Comparison of ENCODE assay signal across 1 cellular context in the genomic region with DNA sequence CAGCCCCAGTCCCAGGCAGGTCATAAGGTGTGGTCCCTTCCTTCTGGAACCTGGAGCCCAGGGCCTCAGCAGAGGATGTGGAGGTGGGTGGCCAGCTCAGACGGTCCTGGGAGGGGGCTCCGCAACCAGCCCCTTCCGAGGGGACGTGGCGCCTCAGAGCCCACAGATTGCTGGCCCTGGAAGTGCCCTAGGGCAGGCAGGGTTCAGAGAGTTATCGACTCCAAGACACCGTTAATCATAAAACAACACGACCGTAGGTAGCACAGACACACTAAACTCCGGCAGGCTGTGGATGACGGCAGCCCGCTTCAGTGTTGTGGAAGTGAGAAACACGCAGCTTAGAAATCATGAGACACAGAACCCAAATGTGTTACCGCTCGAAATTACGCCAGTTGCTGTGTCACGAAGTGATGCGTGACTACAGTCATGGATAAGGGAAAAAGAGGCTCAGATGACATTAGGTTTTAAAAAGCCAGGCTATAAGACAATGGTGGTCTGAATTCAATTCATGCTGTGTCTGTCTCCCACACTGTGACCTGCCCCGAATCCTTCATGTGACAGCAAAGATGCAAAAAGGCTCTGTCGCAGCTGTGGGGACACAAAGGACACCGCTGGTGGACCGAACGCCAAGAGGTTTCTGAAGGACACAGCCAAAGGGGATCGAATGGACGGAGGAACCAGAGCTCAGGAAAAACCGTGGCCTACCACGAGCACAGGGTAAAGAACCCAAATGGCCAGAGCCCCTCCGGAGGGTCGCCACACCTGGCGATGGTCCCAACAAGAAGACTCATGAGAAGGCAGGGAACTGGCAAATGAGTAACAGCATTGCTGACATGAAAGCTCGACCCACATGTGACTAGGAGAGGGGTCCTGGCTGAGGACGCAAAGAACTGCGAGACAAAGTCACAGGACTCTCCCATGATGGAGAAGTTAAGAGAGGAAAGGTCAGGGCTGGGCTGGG.
TF ChIP-seq lines count a peak whose summit lies in the region.

No MANE protein-coding gene starts in this region.

TF ChIP-seq in HepG2, 621 proteins besides CTCF, POLR2A, EP300 and RAD21:
- TF ChIP-seq ZNF317 (CRISPR knock-in tag; IDR thresholded peaks at IDR 0.05), result peak; percentile 44; the same call in 1 of the 2 replicates
- TF ChIP-seq, protein P1, sequence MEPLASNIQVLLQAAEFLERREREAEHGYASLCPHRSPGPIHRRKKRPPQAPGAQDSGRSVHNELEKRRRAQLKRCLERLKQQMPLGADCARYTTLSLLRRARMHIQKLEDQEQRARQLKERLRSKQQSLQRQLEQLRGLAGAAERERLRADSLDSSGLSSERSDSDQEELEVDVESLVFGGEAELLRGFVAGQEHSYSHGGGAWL (CRISPR knock-in tag; IDR thresholded peaks at IDR 0.05), result no peak
